10 cellular contexts compared by ENCODE assay signal in genomic region chr2:19355931-19356544, GRCh38. TPM values are rescaled to one million over a fixed set of nuclear protein-coding genes. Genes with fewer than 3 reads are reported as not detected.
DNase-seq lines count a peak whose midpoint lies in the region; ATAC-seq and TF ChIP-seq lines count a peak whose summit lies in the region.
"Had no signal": no experiment of that assay in that cellular context is flagged by ENCODE, and none has a peak within 500 bp of the region (broad histone marks: within the 10 kb centered on the region; RNA-seq: fewer than 3 reads in every experiment).

No MANE protein-coding gene starts in this region.

- H3K18ac ChIP-seq in H9 (ENCODE audit: insufficient read length, low read depth, low read length) = no peak overlapping the region
- H3K18ac ChIP-seq in neuronal stem cell (ENCODE audit: low read length) = peak overlapping the region; percentile 32

- H2BK15ac ChIP-seq in H9 (ENCODE audit: low read depth, low read length) (no peak overlapping the region), neuronal stem cell (ENCODE audit: low read length) (peak overlapping the region; percentile 23)

- H3K9me3 ChIP-seq in H9 (ENCODE audit: control insufficient read depth, low read depth, low read length) = no peaks in the 10 kb centered on the region
- H3K9me3 ChIP-seq in neuronal stem cell (replicated peaks in 1 of 2; ENCODE audit: control insufficient read depth in 2 of 2, insufficient read depth in 1 of 2, low read depth in 1 of 2, low read length in 2 of 2) = peaks cover 4 to 18% of the 10 kb centered on the region in 2 donors
- H3K9me3 ChIP-seq: SJSA1 had no signal

- peaks cover 96% of the 10 kb centered on the region for H3K27me3 ChIP-seq in H9 (ENCODE audit: insufficient read depth, low read length)
- peaks cover 70 to 98% (median 96%) of the 10 kb centered on the region in 3 experiments for H3K27me3 ChIP-seq in neuronal stem cell (ENCODE audit: control insufficient read depth in 3 of 3, insufficient read depth in 3 of 3, low read depth in 1 of 3, low read length in 3 of 3)
- H3K27me3 ChIP-seq: SJSA1 had no signal

- H3K14ac ChIP-seq in H9 (ENCODE audit: insufficient read depth, low read length) = no peak overlapping the region
- no peak overlapping the region for H3K14ac ChIP-seq in neuronal stem cell (ENCODE audit: low read length)

- H3K23ac ChIP-seq in H9 (ENCODE audit: insufficient read length, low read depth, low read length) = no peak overlapping the region
- H3K23ac ChIP-seq in neuronal stem cell (ENCODE audit: low read depth, low read length, poor library complexity) = no peak overlapping the region

- H3K36me3 ChIP-seq in neuronal stem cell (replicated peaks in 1 of 2; ENCODE audit: control insufficient read depth in 2 of 2, insufficient read depth in 2 of 2, low read length in 2 of 2) = no peaks in the 10 kb centered on the region
- H3K36me3 ChIP-seq: SJSA1 had no signal

- peak overlapping the region in 1 of 2 experiments; percentile 76; a peak in 3 of 5 replicates for H3K4me3 Mint-ChIP-seq in H9

- H3K4ac ChIP-seq in H9 (ENCODE audit: low read depth, low read length) = no peak overlapping the region
- no peak overlapping the region for H3K4ac ChIP-seq in neuronal stem cell (ENCODE audit: low read length)

- H2BK12ac ChIP-seq in H9 (ENCODE audit: insufficient read length, low read depth, low read length) (no peak overlapping the region), neuronal stem cell (ENCODE audit: low read length) (no peak overlapping the region)

- WGBS in H9 (ENCODE audit: extremely low coverage, insufficient read length, low lambda C conversion rate) = no CpG with 5 or more reads among the region's 35 CpGs
- WGBS in neuronal stem cell (ENCODE audit: extremely low coverage in 2 of 2, insufficient read length in 2 of 2, insufficient replicate concordance in 1 of 2), 2 donors = no CpG with 5 or more reads among the region's 35 CpGs

- no peak overlapping the region for H2BK20ac ChIP-seq in H9 (ENCODE audit: low read depth, low read length, poor library complexity, severe bottlenecking)

- H2AK5ac ChIP-seq in H9 (ENCODE audit: insufficient read length, low read length) (no peak overlapping the region), neuronal stem cell (ENCODE audit: low read depth, low read length) (peak overlapping the region; percentile 65)

- ATAC-seq in HG02852 (IDR thresholded peaks at IDR 0.05; ENCODE audit: unreplicated experiment) = no peak

- H3K79me2 ChIP-seq in H9 (ENCODE audit: insufficient read depth, low read length) = no peaks in the 10 kb centered on the region

- H2BK120ac ChIP-seq in H9 (ENCODE audit: low read depth, low read length, poor library complexity, severe bottlenecking) = no peak overlapping the region
- no peak overlapping the region for H2BK120ac ChIP-seq in neuronal stem cell (ENCODE audit: low read depth, low read length)

- H3K4me3 ChIP-seq in neuronal stem cell (ENCODE audit: low read length in 2 of 2) = no peak overlapping the region
- H3K4me3 ChIP-seq: SJSA1 had no signal

- H3K4me1 Mint-ChIP-seq in H9 = peaks cover 27 to 45% of the 10 kb centered on the region in 2 experiments

- H2AFZ ChIP-seq in H9 (ENCODE audit: low read length) (no peak overlapping the region), neuronal stem cell (ENCODE audit: low read length) (peak overlapping the region; percentile 73)

- H3K27ac Mint-ChIP-seq in H9 = no peak overlapping the region

- no peak overlapping the region for H3K27ac ChIP-seq in H9 (ENCODE audit: insufficient read length, low read depth, low read length)
- no peak overlapping the region for H3K27ac ChIP-seq in neuronal stem cell (replicated peaks; ENCODE audit: low read length)
- H3K27ac ChIP-seq: SJSA1 had no signal

- H4K91ac ChIP-seq in H9 (ENCODE audit: insufficient read length, low read depth, low read length) = no peak overlapping the region
- H4K91ac ChIP-seq in neuronal stem cell (ENCODE audit: low read depth, low read length, poor library complexity) = no peak overlapping the region

- H4K8ac ChIP-seq in H9 (replicated peaks; ENCODE audit: insufficient read length, low read depth, low read length) = no peak overlapping the region
- no peak overlapping the region for H4K8ac ChIP-seq in neuronal stem cell (ENCODE audit: low read depth, low read length)

- no peak overlapping the region for H3K56ac ChIP-seq in H9 (ENCODE audit: insufficient read length, low read depth, low read length)

- H3K9ac ChIP-seq in H9 (ENCODE audit: extremely low read depth, insufficient read length, low read length) (no peak overlapping the region), neuronal stem cell (ENCODE audit: low read depth, low read length, poor library complexity) (no peak overlapping the region)

- H4K20me1 ChIP-seq in H9 (ENCODE audit: control insufficient read depth, insufficient read depth, insufficient read length) = no peaks in the 10 kb centered on the region

- no peaks in the 10 kb centered on the region; a peak in 3 of 5 replicates for H3K9me3 Mint-ChIP-seq in H9

- H3K79me1 ChIP-seq in H9 (ENCODE audit: insufficient read depth, low read depth, low read length, poor library complexity, severe bottlenecking) (no peaks in the 10 kb centered on the region), neuronal stem cell (ENCODE audit: low read depth, low read length) (no peaks in the 10 kb centered on the region)

- no peak overlapping the region for H4K5ac ChIP-seq in H9 (ENCODE audit: insufficient read length, low read depth, low read length)

- TF ChIP-seq CTCF in H9 (conservative IDR thresholded peaks at IDR 0.05) = no peak

- H3T11ph ChIP-seq in H9 (ENCODE audit: low read length) = no peak overlapping the region

- DNase-seq in AG20443 (ENCODE audit: low spot score) (peak; percentile 35), H9 (no peak), fibroblast of gingiva (ENCODE audit: low read depth) (peak; percentile 24), neuronal stem cell (ENCODE audit: low spot score) (no peak), SIG-M5 treated with dmso at 0.1 percent for 504 hours (lab: John Stamatoyannopoulos, UW; ENCODE audit: unreplicated experiment) (no peak), foreskin melanocyte (no peak)
- no peak for DNase-seq in activated CD8-positive, alpha-beta memory T cell treated with anti-CD3 and anti-CD28 coated beads for 24 hours
- DNase-seq: NCI-H1105 treated with DMSO at 0.1 percent for 48 hours had no signal

- no peaks in the 10 kb centered on the region; the same call in 1 of the 2 replicates for H3K4me1 ChIP-seq in H9 (ENCODE audit: insufficient read depth, low read length)
- peaks cover 6 to 19% of the 10 kb centered on the region in 2 donors for H3K4me1 ChIP-seq in neuronal stem cell (ENCODE audit: control insufficient read depth in 2 of 2, insufficient read depth in 1 of 2, low read depth in 1 of 2, low read length in 2 of 2)

- H3K27me3 Mint-ChIP-seq in H9 (ENCODE audit: low read depth) = peaks cover 99% of the 10 kb centered on the region

- H3K4me2 ChIP-seq in H9 (ENCODE audit: insufficient read depth, insufficient read length, low read length) (peak overlapping the region; percentile 69), neuronal stem cell (ENCODE audit: insufficient read depth, low read length, poor library complexity, severe bottlenecking) (no peak overlapping the region)

- H3K36me3 Mint-ChIP-seq in H9 (ENCODE audit: insufficient read depth in 1 of 3, low read depth in 3 of 3) = peaks cover 0 to 4% (median 0%) of the 10 kb centered on the region in 3 experiments; a peak in 1 of 7 replicates

- no peak overlapping the region for H2BK5ac ChIP-seq in H9 (ENCODE audit: insufficient read length, low read length)
- no peak overlapping the region for H2BK5ac ChIP-seq in neuronal stem cell (ENCODE audit: low read length)

- H3K23me2 ChIP-seq in H9 (ENCODE audit: insufficient read length, low read depth, low read length, poor library complexity, severe bottlenecking) = peaks cover 20% of the 10 kb centered on the region

RNA-seq across cellular contexts. Expression of gene OSR1, which starts 2.4 kb away (rescaled TPM):
- 0.24 and 0.35 TPM in 2 replicates for total RNA-seq in H9 (2021)
- polyA plus RNA-seq in neuronal stem cell (2013, experiment 1 of 2) = 0.03 TPM
- polyA plus RNA-seq in neuronal stem cell (2013, experiment 2 of 2) = 0.04 TPM

Comparison
In these comparisons a context has a peak if more than half of its experiments do, and no peak if none do; other contexts are left out.
1. DNase-seq: peak in AG20443 (single experiment) and fibroblast of gingiva (single experiment); none in H9 (single experiment), neuronal stem cell (single experiment), SIG-M5 treated with dmso at 0.1 percent for 504 hours (single experiment), foreskin melanocyte (single experiment) and activated CD8-positive, alpha-beta memory T cell treated with anti-CD3 and anti-CD28 coated beads for 24 hours (single experiment).